Comparison of ENCODE assay signal across 11 cellular contexts in genomic region chr15:40931300-40932142, GRCh38. TPM values are rescaled to one million over a fixed set of nuclear protein-coding genes. Genes with fewer than 3 reads are reported as not detected.
DNase-seq lines count a peak whose midpoint lies in the region; ATAC-seq, FAIRE-seq and TF ChIP-seq lines count a peak whose summit lies in the region.
"Had no signal": no experiment of that assay in that cellular context is flagged by ENCODE, and none has a peak within 500 bp of the region (broad histone marks: within the 10 kb centered on the region; RNA-seq: fewer than 3 reads in every experiment).

No MANE protein-coding gene starts in this region.

- in situ Hi-C loops in HepG2 (cut with HindIII; ENCODE audit: extremely low pct_ligation_motif_present, low pct_unique_long_range_greater_than_20kb), result no loop called here
- in situ Hi-C loops in brain microvascular endothelial cell (cut with HindIII; ENCODE audit: low pct_ligation_motif_present, low sequenced_read_pairs), result no loop called here

- peaks cover 43% of the 10 kb centered on the region for H3K4me1 Mint-ChIP-seq in activated B cell treated with CpG ODN at 0.5 μM for 24 hours

- H3K36me3 Mint-ChIP-seq in activated B cell treated with CpG ODN at 0.5 μM for 24 hours (ENCODE audit: low read depth), result no peaks in the 10 kb centered on the region

- H3K4me3 Mint-ChIP-seq in activated B cell treated with CpG ODN at 0.5 μM for 24 hours, result peak overlapping the region; percentile 59

- TF ChIP-seq POLR2A in HepG2 (IDR thresholded peaks at IDR 0.05; ENCODE audit: insufficient read depth in 1 of 2, low read depth in 2 of 2, low read length in 2 of 2) (no peak), spleen (IDR thresholded peaks at IDR 0.05) (no peak)

- POLR2A ChIA-PET in activated B cell treated with CpG ODN at 0.5 μM for 24 hours (lab: Charles Lee) (interaction anchor here (0.6 to 1.5 kb wide), 3 partner anchors 9 to 25 kb away, joined by 3 to 10 read pairs (median 8); no protein-coding TSS in a partner anchor), HepG2 (lab: Yijun Ruan, JAX) (interaction anchor here (1.3 to 1.9 kb wide), 2 partner anchors 10 to 17 kb away, joined by 3 to 7 read pairs; no protein-coding TSS in a partner anchor)

- no peaks in the 10 kb centered on the region for H4K20me1 ChIP-seq in HepG2 (ENCODE audit: insufficient read depth, low read length)

- no peak for FAIRE-seq in HepG2 (lab: Jason Lieb, UNC)

- BruUV-seq in HepG2 (replicated peaks; lab: Mats Ljungman, UMichigan), result no TSS peak

- peaks cover 9 to 50% of the 10 kb centered on the region in 2 experiments for H3K27me3 ChIP-seq in HepG2 (ENCODE audit: control insufficient read depth in 1 of 2, insufficient read depth in 2 of 2, low read length in 2 of 2)
- peaks cover 0 to 61% (median 47%) of the 10 kb centered on the region in 7 donors for H3K27me3 ChIP-seq in spleen (replicated peaks in 1 of 7)
- H3K27me3 ChIP-seq in brain microvascular endothelial cell (replicated peaks), result peaks cover 28% of the 10 kb centered on the region

- H3K4me3 ChIP-seq in HepG2 (replicated peaks in 1 of 3; ENCODE audit: insufficient read depth in 1 of 3, low read depth in 2 of 3, low read length in 3 of 3) (peak overlapping the region in 2 of 3 experiments; percentile 49 to 70; a peak in 3 of 6 replicates), spleen (peak overlapping the region; percentile 47 to 87 (median 58)), brain microvascular endothelial cell (ENCODE audit: low read depth, low read length) (no peak overlapping the region)

- H3K9me3 Mint-ChIP-seq in activated B cell treated with CpG ODN at 0.5 μM for 24 hours, result no peaks in the 10 kb centered on the region

- H3K4me2 ChIP-seq in HepG2 (ENCODE audit: low read depth, low read length), result peak overlapping the region; percentile 96

- 75% methylated on average over 13 of the region's 16 CpGs for WGBS in HepG2 (ENCODE audit: low lambda C conversion rate)
- 67 to 88% (median 80%) methylated on average over 11 to 16 of the region's 16 CpGs for WGBS in spleen, 5 donors

- no peak overlapping the region for H3K27ac Mint-ChIP-seq in activated B cell treated with CpG ODN at 0.5 μM for 24 hours

- CTCF ChIA-PET in activated B cell treated with CpG ODN at 0.5 μM for 24 hours (lab: Charles Lee), result interaction anchor here (1.6 to 4.4 kb wide), 3 partner anchors 10 to 26 kb away, joined by 3 to 29 read pairs (median 16); no protein-coding TSS in a partner anchor
- CTCF ChIA-PET in HepG2 (lab: Yijun Ruan, JAX; ENCODE audit: low intra/inter-chr PET ratio, low total read pairs), result no interaction called here

- peak; percentile 62 for DNase-seq in DMS53 (lab: John Stamatoyannopoulos, UW)
- no peak for DNase-seq in DMS53 treated with DMSO at 0.1 percent for 48 hours (lab: John Stamatoyannopoulos, UW; ENCODE audit: unreplicated experiment)
- DNase-seq in activated B cell treated with CpG ODN at 0.5 μM for 24 hours, result no peak
- DNase-seq in HepG2 (ENCODE audit: low spot score), result no peak
- DNase-seq in spleen, result peak; percentile 62
- DNase-seq in brain microvascular endothelial cell, result no peak
- DNase-seq in NCI-H345 (lab: John Stamatoyannopoulos, UW), result no peak
- DNase-seq: NCI-H226 had no signal

- H3K27ac ChIP-seq in HepG2 (ENCODE audit: extremely low read length, insufficient read depth, low read length), result no peak overlapping the region
- peak overlapping the region in 5 of 8 donors; percentile 44 to 74 (median 61) for H3K27ac ChIP-seq in spleen
- no peak overlapping the region for H3K27ac ChIP-seq in brain microvascular endothelial cell
- H3K27ac ChIP-seq: 22Rv1 had no signal

- no peaks in the 10 kb centered on the region for H3K79me2 ChIP-seq in HepG2 (ENCODE audit: insufficient read depth, low read length)

- no peak for TF ChIP-seq RAD21 in HepG2 (CRISPR knock-in tag; IDR thresholded peaks at IDR 0.05)

- H3K4me1 ChIP-seq in HepG2 (ENCODE audit: insufficient read depth, low read length) (peaks cover 99% of the 10 kb centered on the region), spleen (peaks cover 47 to 97% (median 77%) of the 10 kb centered on the region in 6 donors)

- TF ChIP-seq EP300 in HepG2 (IDR thresholded peaks at IDR 0.05; ENCODE audit: low read depth in 2 of 2, low read length in 2 of 2) (no peak), HepG2 (CRISPR knock-in tag; IDR thresholded peaks at IDR 0.05; ENCODE audit: borderline replicate concordance) (no peak)

- intact Hi-C loops in activated B cell treated with CpG ODN at 0.5 μM for 24 hours (cut with micrococcal nuclease), result no loop called here
- intact Hi-C loops in HepG2 (cut with micrococcal nuclease; ENCODE audit: unreplicated experiment), result no loop called here
- intact Hi-C loops in spleen (cut with DNase I; ENCODE audit: low total_unique reads), result no loop called here

- H3K9me3 ChIP-seq in HepG2 (ENCODE audit: low read length) (no peaks in the 10 kb centered on the region), spleen (no peaks in the 10 kb centered on the region)

- H2AFZ ChIP-seq in HepG2 (ENCODE audit: low read length), result no peak overlapping the region

- H3K36me3 ChIP-seq in HepG2 (replicated peaks in 1 of 2; ENCODE audit: control insufficient read depth in 1 of 2, insufficient read depth in 2 of 2, low read length in 2 of 2) (no peaks in the 10 kb centered on the region), spleen (peaks cover 0 to 22% (median 2%) of the 10 kb centered on the region in 6 donors), brain microvascular endothelial cell (replicated peaks) (no peaks in the 10 kb centered on the region)

- ATAC-seq in activated B cell treated with CpG ODN at 0.5 μM for 24 hours (ENCODE audit: low read depth) (no peak), HepG2 (no peak), HG02759 (IDR thresholded peaks at IDR 0.05; ENCODE audit: unreplicated experiment) (no peak)

- peaks cover 42% of the 10 kb centered on the region for H3K27me3 Mint-ChIP-seq in activated B cell treated with CpG ODN at 0.5 μM for 24 hours

- TF ChIP-seq CTCF in activated B cell treated with CpG ODN at 0.5 μM for 24 hours (IDR thresholded peaks at IDR 0.05) (no peak), HepG2 (CRISPR knock-in tag; IDR thresholded peaks at IDR 0.05) (no peak), spleen (IDR thresholded peaks at IDR 0.05 in 8 of 11, conservative IDR thresholded peaks at IDR 0.05 in 3 of 11) (no peak), brain microvascular endothelial cell (IDR thresholded peaks at IDR 0.05; ENCODE audit: low read depth, low read length, missing control alignments) (no peak)

- no peak overlapping the region for H3K9ac ChIP-seq in HepG2 (ENCODE audit: insufficient read depth, low read depth, low read length)

RNA-seq across cellular contexts. Expression of gene DLL4, which starts 2.4 kb away (rescaled TPM):
- total RNA-seq in activated B cell treated with CpG ODN at 0.5 μM for 24 hours (0.05 TPM in 1 of 2 replicates, not detected in the other), HepG2 (2016; rRNA removed; fragmentation: Illumina TruSeq; extraction: Trizol) (0.13 and 0.20 TPM in 2 replicates), spleen (10 to 100 TPM in 5 of 7 donors, 1 to 10 TPM in 2; 7.6 to 26.3 (median 11.0) TPM)
- total RNA-seq in HepG2 (2016; cell fraction: cytosol; rRNA removed; fragmentation: Illumina TruSeq; extraction: Trizol; ENCODE audit: low read depth), result 0.09 and 0.10 TPM in 2 replicates
- 0.07 and 0.19 TPM in 2 replicates for total RNA-seq in HepG2 (2016; cell fraction: insoluble cytoplasmic fraction; rRNA removed; fragmentation: Illumina TruSeq; extraction: Trizol)
- total RNA-seq in HepG2 (2016; cell fraction: membrane; rRNA removed; fragmentation: Illumina TruSeq; extraction: Trizol), result 0.03 and 0.15 TPM in 2 replicates
- total RNA-seq in HepG2 (2016; cell fraction: nucleus; rRNA removed; fragmentation: Illumina TruSeq; extraction: Trizol), result 0.19 TPM in 1 of 2 replicates, not detected in the other
- polyA plus RNA-seq in HepG2 (2011; rRNA removed) (0.25 and 0.27 TPM in 2 replicates), spleen (1 to 10 TPM; 1.2 to 5.0 (median 2.3) TPM)
- 0.13 and 0.24 TPM in 2 replicates for polyA plus RNA-seq in HepG2 (2011; cell fraction: cytosol; rRNA removed)
- polyA plus RNA-seq in HepG2 (2011; cell fraction: nucleus; rRNA removed), result 0.50 and 0.61 TPM in 2 replicates
- polyA plus RNA-seq in HepG2 (2012), result 0.13 and 0.43 TPM in 2 replicates
- polyA plus RNA-seq in HepG2 (2016; cell fraction: cytosol; fragmentation: Illumina TruSeq; extraction: Trizol; ENCODE audit: low read depth), result 0.07 TPM in 1 of 2 replicates, not detected in the other
- 0.13 and 0.19 TPM in 2 replicates for polyA plus RNA-seq in HepG2 (2016; cell fraction: insoluble cytoplasmic fraction; fragmentation: Illumina TruSeq; extraction: Trizol; ENCODE audit: low read depth)
- 0.06 and 0.08 TPM in 2 replicates for polyA plus RNA-seq in HepG2 (2016; cell fraction: membrane; fragmentation: Illumina TruSeq; extraction: Trizol; ENCODE audit: low read depth)
- polyA plus RNA-seq in HepG2 (2016; cell fraction: nucleus; fragmentation: Illumina TruSeq; extraction: Trizol; ENCODE audit: insufficient read depth, low read depth), result 0.34 and 0.39 TPM in 2 replicates
- polyA minus RNA-seq in HepG2 (2011; rRNA and poly(A)+ RNA removed; ENCODE audit: low replicate concordance), result 0.98 and 7.6 TPM in 2 replicates
- 0.35 and 0.59 TPM in 2 replicates for polyA minus RNA-seq in HepG2 (2011; cell fraction: cytosol; rRNA and poly(A)+ RNA removed)
- polyA minus RNA-seq in HepG2 (2011; cell fraction: nucleus; rRNA and poly(A)+ RNA removed), result 0.12 and 0.26 TPM in 2 replicates
- total RNA-seq: T-helper 1 cell treated with Interleukin-12 subunit alpha and Interleukin-12 subunit beta and Interleukin-4 antibody, amounts not matched to agents 30 ng/mL and 1 ng/mL, for 36 hours had no signal

RNA-seq across cellular contexts. Expression of gene CHAC1, which starts 21.8 kb away (rescaled TPM):
- total RNA-seq in activated B cell treated with CpG ODN at 0.5 μM for 24 hours (22.3 and 27.3 TPM in 2 replicates), HepG2 (2016; rRNA removed; fragmentation: Illumina TruSeq; extraction: Trizol) (not detected in 2 replicates), spleen (1 to 10 TPM in 6 of 7 donors, under 1 TPM in 1; 0.92 to 5.5 (median 1.7) TPM)
- not detected in 2 replicates for total RNA-seq in HepG2 (2016; cell fraction: cytosol; rRNA removed; fragmentation: Illumina TruSeq; extraction: Trizol; ENCODE audit: low read depth)
- total RNA-seq in HepG2 (2016; cell fraction: insoluble cytoplasmic fraction; rRNA removed; fragmentation: Illumina TruSeq; extraction: Trizol), result not detected in 2 replicates
- total RNA-seq in HepG2 (2016; cell fraction: membrane; rRNA removed; fragmentation: Illumina TruSeq; extraction: Trizol), result 0.15 TPM in 1 of 2 replicates, not detected in the other
- not detected in 2 replicates for total RNA-seq in HepG2 (2016; cell fraction: nucleus; rRNA removed; fragmentation: Illumina TruSeq; extraction: Trizol)
- polyA plus RNA-seq in HepG2 (2011; rRNA removed) (0.44 and 0.46 TPM in 2 replicates), spleen (1 to 10 TPM in 2 of 3 donors, under 1 TPM in 1; 0.39 to 1.5 (median 1.1) TPM)
- polyA plus RNA-seq in HepG2 (2011; cell fraction: cytosol; rRNA removed), result 0.41 and 0.63 TPM in 2 replicates
- 0.21 and 0.48 TPM in 2 replicates for polyA plus RNA-seq in HepG2 (2011; cell fraction: nucleus; rRNA removed)
- 0.39 TPM in 1 of 2 replicates, not detected in the other for polyA plus RNA-seq in HepG2 (2012)
- not detected in 2 replicates for polyA plus RNA-seq in HepG2 (2016; cell fraction: cytosol; fragmentation: Illumina TruSeq; extraction: Trizol; ENCODE audit: low read depth)
- polyA plus RNA-seq in HepG2 (2016; cell fraction: insoluble cytoplasmic fraction; fragmentation: Illumina TruSeq; extraction: Trizol; ENCODE audit: low read depth), result not detected in 2 replicates
- polyA plus RNA-seq in HepG2 (2016; cell fraction: membrane; fragmentation: Illumina TruSeq; extraction: Trizol; ENCODE audit: low read depth), result not detected in 2 replicates
- polyA plus RNA-seq in HepG2 (2016; cell fraction: nucleus; fragmentation: Illumina TruSeq; extraction: Trizol; ENCODE audit: insufficient read depth, low read depth), result not detected in 2 replicates
- polyA minus RNA-seq in HepG2 (2011; rRNA and poly(A)+ RNA removed; ENCODE audit: low replicate concordance), result 0.58 and 21.7 TPM in 2 replicates
- polyA minus RNA-seq in HepG2 (2011; cell fraction: cytosol; rRNA and poly(A)+ RNA removed), result 1.1 and 2.0 TPM in 2 replicates
- polyA minus RNA-seq in HepG2 (2011; cell fraction: nucleus; rRNA and poly(A)+ RNA removed), result 0.39 and 0.62 TPM in 2 replicates

RNA-seq across cellular contexts. Expression of gene VPS18, which starts 37.3 kb away (rescaled TPM):
- total RNA-seq in activated B cell treated with CpG ODN at 0.5 μM for 24 hours (25.3 and 26.2 TPM in 2 replicates), HepG2 (2016; rRNA removed; fragmentation: Illumina TruSeq; extraction: Trizol) (15.8 and 17.0 TPM in 2 replicates), spleen (10 to 100 TPM; 18.6 to 29.1 (median 25.3) TPM)
- 1.2 and 1.9 TPM in 2 replicates for total RNA-seq in HepG2 (2016; cell fraction: cytosol; rRNA removed; fragmentation: Illumina TruSeq; extraction: Trizol; ENCODE audit: low read depth)
- 14.9 and 16.0 TPM in 2 replicates for total RNA-seq in HepG2 (2016; cell fraction: insoluble cytoplasmic fraction; rRNA removed; fragmentation: Illumina TruSeq; extraction: Trizol)
- total RNA-seq in HepG2 (2016; cell fraction: membrane; rRNA removed; fragmentation: Illumina TruSeq; extraction: Trizol), result 3.9 and 4.3 TPM in 2 replicates
- 9.9 and 11.2 TPM in 2 replicates for total RNA-seq in HepG2 (2016; cell fraction: nucleus; rRNA removed; fragmentation: Illumina TruSeq; extraction: Trizol)
- polyA plus RNA-seq in HepG2 (2011; rRNA removed) (5.8 and 7.4 TPM in 2 replicates), spleen (10 to 100 TPM in 1 of 3 donors, 1 to 10 TPM in 2; 7.2 to 15.8 (median 7.4) TPM)
- 6.0 and 7.5 TPM in 2 replicates for polyA plus RNA-seq in HepG2 (2011; cell fraction: cytosol; rRNA removed)
- polyA plus RNA-seq in HepG2 (2011; cell fraction: nucleus; rRNA removed), result 9.2 and 9.4 TPM in 2 replicates
- polyA plus RNA-seq in HepG2 (2012), result 5.0 and 5.3 TPM in 2 replicates
- 0.57 and 0.62 TPM in 2 replicates for polyA plus RNA-seq in HepG2 (2016; cell fraction: cytosol; fragmentation: Illumina TruSeq; extraction: Trizol; ENCODE audit: low read depth)
- 9.1 and 10.3 TPM in 2 replicates for polyA plus RNA-seq in HepG2 (2016; cell fraction: insoluble cytoplasmic fraction; fragmentation: Illumina TruSeq; extraction: Trizol; ENCODE audit: low read depth)
- polyA plus RNA-seq in HepG2 (2016; cell fraction: membrane; fragmentation: Illumina TruSeq; extraction: Trizol; ENCODE audit: low read depth), result 1.1 and 1.8 TPM in 2 replicates
- 13.2 and 13.9 TPM in 2 replicates for polyA plus RNA-seq in HepG2 (2016; cell fraction: nucleus; fragmentation: Illumina TruSeq; extraction: Trizol; ENCODE audit: insufficient read depth, low read depth)
- 42.6 and 112 TPM in 2 replicates for polyA minus RNA-seq in HepG2 (2011; rRNA and poly(A)+ RNA removed; ENCODE audit: low replicate concordance)
- 11.8 and 12.4 TPM in 2 replicates for polyA minus RNA-seq in HepG2 (2011; cell fraction: cytosol; rRNA and poly(A)+ RNA removed)
- 9.3 and 9.8 TPM in 2 replicates for polyA minus RNA-seq in HepG2 (2011; cell fraction: nucleus; rRNA and poly(A)+ RNA removed)

RNA-seq across cellular contexts. Expression of gene RHOV, which starts 57.5 kb away (rescaled TPM):
- total RNA-seq in activated B cell treated with CpG ODN at 0.5 μM for 24 hours (0.27 TPM in 1 of 2 replicates, not detected in the other), HepG2 (2016; rRNA removed; fragmentation: Illumina TruSeq; extraction: Trizol) (0.15 and 0.18 TPM in 2 replicates), spleen (not detected)
- not detected in 2 replicates for total RNA-seq in HepG2 (2016; cell fraction: cytosol; rRNA removed; fragmentation: Illumina TruSeq; extraction: Trizol; ENCODE audit: low read depth)
- 0.15 TPM in 1 of 2 replicates, not detected in the other for total RNA-seq in HepG2 (2016; cell fraction: insoluble cytoplasmic fraction; rRNA removed; fragmentation: Illumina TruSeq; extraction: Trizol)
- total RNA-seq in HepG2 (2016; cell fraction: membrane; rRNA removed; fragmentation: Illumina TruSeq; extraction: Trizol), result 0.09 and 0.10 TPM in 2 replicates
- not detected in 2 replicates for total RNA-seq in HepG2 (2016; cell fraction: nucleus; rRNA removed; fragmentation: Illumina TruSeq; extraction: Trizol)
- polyA plus RNA-seq in HepG2 (2011; rRNA removed) (0.07 and 0.17 TPM in 2 replicates), spleen (under 1 TPM in 2 of 3 donors, not detected in 1; 0.06 to 0.19 TPM)
- 0.08 and 0.09 TPM in 2 replicates for polyA plus RNA-seq in HepG2 (2011; cell fraction: cytosol; rRNA removed)
- polyA plus RNA-seq in HepG2 (2011; cell fraction: nucleus; rRNA removed), result not detected in 2 replicates
- not detected in 2 replicates for polyA plus RNA-seq in HepG2 (2012)
- 0.07 TPM in 1 of 2 replicates, not detected in the other for polyA plus RNA-seq in HepG2 (2016; cell fraction: cytosol; fragmentation: Illumina TruSeq; extraction: Trizol; ENCODE audit: low read depth)
- 0.17 and 0.19 TPM in 2 replicates for polyA plus RNA-seq in HepG2 (2016; cell fraction: insoluble cytoplasmic fraction; fragmentation: Illumina TruSeq; extraction: Trizol; ENCODE audit: low read depth)
- polyA plus RNA-seq in HepG2 (2016; cell fraction: membrane; fragmentation: Illumina TruSeq; extraction: Trizol; ENCODE audit: low read depth), result 0.10 TPM in 1 of 2 replicates, not detected in the other
- polyA plus RNA-seq in HepG2 (2016; cell fraction: nucleus; fragmentation: Illumina TruSeq; extraction: Trizol; ENCODE audit: insufficient read depth, low read depth), result 0.27 and 0.37 TPM in 2 replicates
- polyA minus RNA-seq in HepG2 (2011; rRNA and poly(A)+ RNA removed; ENCODE audit: low replicate concordance), result 43.4 TPM in 1 of 2 replicates, not detected in the other
- 0.40 and 0.70 TPM in 2 replicates for polyA minus RNA-seq in HepG2 (2011; cell fraction: cytosol; rRNA and poly(A)+ RNA removed)
- not detected in 2 replicates for polyA minus RNA-seq in HepG2 (2011; cell fraction: nucleus; rRNA and poly(A)+ RNA removed)

Comparison
In these comparisons a context has a peak if more than half of its experiments do, and no peak if none do; other contexts are left out.
1. DNase-seq: peak in DMS53 (single experiment) and spleen (single experiment); none in DMS53 treated with DMSO at 0.1 percent for 48 hours (single experiment), activated B cell treated with CpG ODN at 0.5 μM for 24 hours (single experiment), HepG2 (single experiment), brain microvascular endothelial cell (single experiment) and NCI-H345 (single experiment).
2. H3K27ac ChIP-seq: peak in spleen (5 of 8); none in HepG2 (single experiment) and brain microvascular endothelial cell (single experiment).